In the genomic region with DNA sequence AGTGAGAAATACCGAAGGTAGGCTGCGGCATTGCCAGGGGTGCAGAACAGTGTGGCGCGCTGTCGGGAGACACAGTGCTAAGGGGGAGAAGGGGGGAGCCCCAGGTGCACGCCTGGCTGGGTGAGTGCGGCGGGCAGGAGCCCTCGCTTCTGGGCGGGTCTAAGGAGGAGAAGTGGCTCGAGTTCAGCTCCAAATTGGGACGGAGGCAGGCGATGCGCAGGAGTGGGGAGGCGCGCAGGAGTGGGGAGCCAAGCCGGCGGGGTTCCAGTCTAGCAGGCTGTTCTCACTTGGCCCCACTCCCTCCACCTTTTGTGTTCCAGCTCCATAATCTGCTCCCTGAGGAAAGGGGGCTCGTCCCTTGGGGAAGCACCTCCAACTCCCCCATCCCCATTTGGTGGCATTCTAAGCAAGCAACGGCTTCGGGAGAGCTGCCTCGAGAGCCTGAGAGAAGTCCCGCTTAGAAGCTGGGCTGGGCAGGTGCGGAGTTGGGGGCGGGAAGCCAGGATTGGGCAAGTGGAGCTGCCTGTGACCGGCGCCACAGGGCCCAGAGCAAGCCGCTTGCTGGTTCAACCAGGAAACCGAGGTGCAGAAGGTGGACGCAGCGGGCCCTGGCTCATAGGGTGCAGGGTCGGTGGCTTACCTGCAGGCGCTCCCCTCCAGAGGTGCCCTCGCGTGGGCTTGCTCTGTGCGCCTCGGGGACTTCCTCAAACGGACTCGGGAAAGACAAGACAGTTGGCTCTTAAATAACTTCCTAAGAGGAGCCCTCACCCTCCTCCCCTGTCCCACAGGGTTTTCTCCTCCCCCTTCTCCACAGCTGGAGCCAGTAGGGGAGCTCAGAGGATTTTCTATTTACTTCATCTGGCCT, we compare ENCODE assay signal across 8 cellular contexts. TPM values are rescaled to one million over a fixed set of nuclear protein-coding genes. Genes with fewer than 3 reads are reported as not detected.
DNase-seq lines count a peak whose midpoint lies in the region; ATAC-seq and TF ChIP-seq lines count a peak whose summit lies in the region.
"Had no signal": no experiment of that assay in that cellular context is flagged by ENCODE, and none has a peak within 500 bp of the region (broad histone marks: within the 10 kb centered on the region; RNA-seq: fewer than 3 reads in every experiment).

TSS of gene F13A1 (minus strand) at position 716 of the 865 bp plus-strand sequence. CDS start 1,998 bp downstream, outside the sequence.

- H3K9me3 ChIP-seq in ascending aorta (no peaks in the 10 kb centered on the region), lower lobe of right lung (no peaks in the 10 kb centered on the region), transverse colon (no peaks in the 10 kb centered on the region)

- H3K4me3 ChIP-seq in ascending aorta (peak within 1 kb of the TSS in 1 of 2 donors; percentile 51), lower lobe of right lung (peak within 1 kb of the TSS; percentile 37), transverse colon (peak within 1 kb of the TSS in 1 of 4 donors; percentile 13)

- DNase-seq in ascending aorta (ENCODE audit: low spot score in 2 of 2) (no peak), lower lobe of right lung (peak; percentile 51), transverse colon (peak; percentile 17), kidney glomerular epithelial cell (lab: John Stamatoyannopoulos, UW) (no peak), LoVo (ENCODE audit: low spot score) (no peak)
- DNase-seq: NCI-H510A had no signal

- TF ChIP-seq EP300 in transverse colon (IDR thresholded peaks at IDR 0.05; ENCODE audit: low read depth): no peak

- 10 to 13% methylated on average over 5 to 32 of the region's 39 CpGs for WGBS in transverse colon (ENCODE audit: low coverage in 1 of 2), 2 donors

- no peaks in the 10 kb centered on the region for H3K27me3 ChIP-seq in ascending aorta
- H3K27me3 ChIP-seq in lower lobe of right lung (ENCODE audit: low read depth): peaks cover 33% of the 10 kb centered on the region
- peaks cover 62% of the 10 kb centered on the region for H3K27me3 ChIP-seq in transverse colon

- no peak for TF ChIP-seq CTCF in ascending aorta (IDR thresholded peaks at IDR 0.05)
- TF ChIP-seq CTCF in lower lobe of right lung (IDR thresholded peaks at IDR 0.05): no peak
- TF ChIP-seq CTCF in transverse colon (IDR thresholded peaks at IDR 0.05): no peak

- TF ChIP-seq POLR2A in transverse colon (IDR thresholded peaks at IDR 0.05): peak; percentile 47

- H3K36me3 ChIP-seq in ascending aorta (no peaks in the 10 kb centered on the region), lower lobe of right lung (no peaks in the 10 kb centered on the region), transverse colon (no peaks in the 10 kb centered on the region)

- H3K4me1 ChIP-seq in ascending aorta: no peaks in the 10 kb centered on the region
- H3K4me1 ChIP-seq in lower lobe of right lung: no peaks in the 10 kb centered on the region
- no peaks in the 10 kb centered on the region for H3K4me1 ChIP-seq in transverse colon

- H3K27ac ChIP-seq in ascending aorta: no peak within 1 kb of the TSS
- no peak within 1 kb of the TSS for H3K27ac ChIP-seq in lower lobe of right lung
- peak within 1 kb of the TSS in 1 of 4 donors; percentile 16 for H3K27ac ChIP-seq in transverse colon

- in situ Hi-C loops in transverse colon (cut with MboI; ENCODE audit: low pct_ligation_motif_present in 1 of 4, low pct_unique_long_range_greater_than_20kb in 1 of 4, low sequenced_read_pairs in 3 of 4): no loop called here

- peak; percentile 56 for ATAC-seq in HG03175 (IDR thresholded peaks at IDR 0.05; ENCODE audit: unreplicated experiment)
- peak; percentile 28 to 42 for ATAC-seq in lower lobe of right lung
- no peak for ATAC-seq in GM18519 (IDR thresholded peaks at IDR 0.05; ENCODE audit: low FRiP score, unreplicated experiment)

- intact Hi-C loops in ascending aorta (cut with DNase I) (loop anchor here (10.0 kb wide), 1 partner anchor 1175 kb away; no protein-coding TSS in a partner anchor), lower lobe of right lung (cut with DNase I) (no loop called here), transverse colon (cut with DNase I; ENCODE audit: low total_unique reads) (no loop called here)

RNA-seq across cellular contexts. Expression of gene F13A1, which starts in this region (rescaled TPM):
- total RNA-seq in ascending aorta (91.9 TPM), lower lobe of right lung (187 TPM), transverse colon (10 to 100 TPM in 3 of 4 donors, 1 to 10 TPM in 1; 5.4 to 58.4 (median 27.0) TPM)

Comparison
In these comparisons a context has a peak if more than half of its experiments do, and no peak if none do; other contexts are left out.
1. DNase-seq: peak in lower lobe of right lung (single experiment) and transverse colon (single experiment); none in ascending aorta (0 of 2), kidney glomerular epithelial cell (single experiment) and LoVo (single experiment).